9 cellular contexts compared by ENCODE assay signal in genomic region chr12:120726510-120726793, GRCh38. TPM values are rescaled to one million over a fixed set of nuclear protein-coding genes. Genes with fewer than 3 reads are reported as not detected.
A peak's percentile ranks its signal among the peaks of the same experiment; 100 is the strongest.
DNase-seq lines count a peak whose midpoint lies in the region; ATAC-seq and TF ChIP-seq lines count a peak whose summit lies in the region.
"Had no signal": no experiment of that assay in that cellular context is flagged by ENCODE, and none has a peak within 500 bp of the region (broad histone marks: within the 10 kb centered on the region; RNA-seq: fewer than 3 reads in every experiment).

No MANE protein-coding gene starts in this region.

- no peak overlapping the region for H3K27ac Mint-ChIP-seq in activated T-cell treated with anti-CD3 and anti-CD28 coated beads, Interleukin-2, amount 50 U/mL, for 72 hours

- H3K36me3 Mint-ChIP-seq in activated T-cell treated with anti-CD3 and anti-CD28 coated beads, Interleukin-2, amount 50 U/mL, for 72 hours (ENCODE audit: insufficient read depth in 2 of 2): peaks cover 0 to 18% of the 10 kb centered on the region in 2 donors

- WGBS in thyroid gland, 2 donors: 92 to 93% methylated on average over 9 of the region's 9 CpGs

- no peak for ATAC-seq in activated T-cell treated with anti-CD3 and anti-CD28 coated beads, Interleukin-2, amount 50 U/mL, for 72 hours (replicated peaks in 1 of 2)
- ATAC-seq in lower lobe of right lung: no peak

- H3K9me3 Mint-ChIP-seq in activated T-cell treated with anti-CD3 and anti-CD28 coated beads, Interleukin-2, amount 50 U/mL, for 72 hours: no peaks in the 10 kb centered on the region

- H3K4me1 Mint-ChIP-seq in activated T-cell treated with anti-CD3 and anti-CD28 coated beads, Interleukin-2, amount 50 U/mL, for 72 hours (ENCODE audit: low read depth): peaks cover 20% of the 10 kb centered on the region

- H3K27ac ChIP-seq in lower lobe of right lung (peak overlapping the region; percentile 79), thyroid gland (peak overlapping the region in 2 of 3 donors; percentile 74 to 87)

- no peak for TF ChIP-seq POLR2A in thyroid gland (IDR thresholded peaks at IDR 0.05)

- peak overlapping the region; percentile 82 to 92 for H3K4me3 Mint-ChIP-seq in activated T-cell treated with anti-CD3 and anti-CD28 coated beads, Interleukin-2, amount 50 U/mL, for 72 hours

- H3K36me3 ChIP-seq in adipocyte (ENCODE audit: control insufficient read depth, insufficient read depth, low read length, severe bottlenecking) (peaks cover 41% of the 10 kb centered on the region), lower lobe of right lung (peaks cover 54% of the 10 kb centered on the region), thyroid gland (peaks cover 16 to 20% of the 10 kb centered on the region in 2 donors)

- H3K9ac ChIP-seq in adipocyte (ENCODE audit: low read length): peak overlapping the region; percentile 91

- H3K27me3 Mint-ChIP-seq in activated T-cell treated with anti-CD3 and anti-CD28 coated beads, Interleukin-2, amount 50 U/mL, for 72 hours (ENCODE audit: low read depth): no peaks in the 10 kb centered on the region

- H3K4me1 ChIP-seq in adipocyte (ENCODE audit: control insufficient read depth, insufficient read depth, low read length) (peaks cover 35% of the 10 kb centered on the region), lower lobe of right lung (peaks cover 14% of the 10 kb centered on the region), thyroid gland (peaks cover 7 to 19% of the 10 kb centered on the region in 2 donors)

- no peak for DNase-seq in activated T-cell treated with anti-CD3 and anti-CD28 coated beads, Interleukin-2, amount 50 U/mL, for 72 hours
- DNase-seq in activated T-cell treated with anti-CD3 and anti-CD28 coated beads for 4 hours (no peak), adipocyte (ENCODE audit: low read depth) (no peak), lower lobe of right lung (peak; percentile 2), thyroid gland (no peak), DMS114 treated with DMSO at 0.1 percent for 48 hours (lab: John Stamatoyannopoulos, UW; ENCODE audit: unreplicated experiment) (no peak), middle frontal gyrus (ENCODE audit: extremely low spot score, low spot score) (no peak), SHP77 (lab: John Stamatoyannopoulos, UW) (no peak)
- DNase-seq: NCI-H1105 had no signal

- no peaks in the 10 kb centered on the region for H3K9me3 ChIP-seq in adipocyte (ENCODE audit: control insufficient read depth, low read length)
- H3K9me3 ChIP-seq in lower lobe of right lung: no peaks in the 10 kb centered on the region
- H3K9me3 ChIP-seq in thyroid gland: no peaks in the 10 kb centered on the region

- TF ChIP-seq CTCF in lower lobe of right lung (IDR thresholded peaks at IDR 0.05) (no peak), thyroid gland (IDR thresholded peaks at IDR 0.05) (no peak)

- intact Hi-C loops in lower lobe of right lung (cut with DNase I) (no loop called here), thyroid gland (cut with DNase I) (loop anchor here (10.0 kb wide), 1 partner anchor 178 kb away; the partner anchor contains the start of gene SPPL3)

- H3K4me3 ChIP-seq in adipocyte (ENCODE audit: low read length) (peak overlapping the region; percentile 89), lower lobe of right lung (peak overlapping the region; percentile 72), thyroid gland (replicated peaks in 1 of 3) (peak overlapping the region in 1 of 3 donors; percentile 81)

- no peaks in the 10 kb centered on the region for H3K27me3 ChIP-seq in adipocyte (replicated peaks; ENCODE audit: control insufficient read depth, insufficient read depth, low read length)
- no peaks in the 10 kb centered on the region for H3K27me3 ChIP-seq in lower lobe of right lung (ENCODE audit: low read depth)
- no peaks in the 10 kb centered on the region for H3K27me3 ChIP-seq in thyroid gland

RNA-seq across cellular contexts. Expression of gene ACADS, which starts 0.8 kb away (rescaled TPM):
- total RNA-seq in activated T-cell treated with anti-CD3 and anti-CD28 coated beads, Interleukin-2, amount 50 U/mL, for 72 hours: 10 to 100 TPM; 17.8 to 20.0 TPM
- total RNA-seq in lower lobe of right lung (24.4 TPM), thyroid gland (10 to 100 TPM; 40.8 to 85.9 (median 65.1) TPM)

RNA-seq across cellular contexts. Expression of gene UNC119B, which starts 16.2 kb away (rescaled TPM):
- total RNA-seq in activated T-cell treated with anti-CD3 and anti-CD28 coated beads, Interleukin-2, amount 50 U/mL, for 72 hours: 10 to 100 TPM; 31.2 to 40.5 TPM
- total RNA-seq in lower lobe of right lung (27.1 TPM), thyroid gland (10 to 100 TPM; 44.1 to 65.3 (median 61.6) TPM)

RNA-seq across cellular contexts. Expression of gene MLEC, which starts 39.5 kb away (rescaled TPM):
- total RNA-seq in activated T-cell treated with anti-CD3 and anti-CD28 coated beads, Interleukin-2, amount 50 U/mL, for 72 hours: 10 to 100 TPM; 75.7 to 88.9 TPM
- 98.1 TPM for total RNA-seq in lower lobe of right lung
- total RNA-seq in thyroid gland: 100 to 1,000 TPM; 122 to 288 (median 187) TPM
